Comparison of ENCODE assay signal across 8 cellular contexts in genomic region chr14:68977137-68977740, GRCh38. TPM values are rescaled to one million over a fixed set of nuclear protein-coding genes. Genes with fewer than 3 reads are reported as not detected.
DNase-seq lines count a peak whose midpoint lies in the region; ATAC-seq and TF ChIP-seq lines count a peak whose summit lies in the region.

No MANE protein-coding gene starts in this region.

- WGBS in urinary bladder = 17% methylated on average over 9 of the region's 9 CpGs

- H3K4me1 ChIP-seq in urinary bladder (ENCODE audit: insufficient read depth) = peaks cover 1% of the 10 kb centered on the region

- H3K27me3 ChIP-seq in brain microvascular endothelial cell (replicated peaks) = no peaks in the 10 kb centered on the region

- H3K36me3 ChIP-seq in brain microvascular endothelial cell (replicated peaks) (peaks cover 57% of the 10 kb centered on the region), urinary bladder (ENCODE audit: insufficient read depth) (no peaks in the 10 kb centered on the region)

- H3K27ac ChIP-seq in brain microvascular endothelial cell (peak overlapping the region; percentile 97), urinary bladder (ENCODE audit: low read depth) (peak overlapping the region; percentile 87)

- peaks cover 3% of the 10 kb centered on the region for H3K4me1 Mint-ChIP-seq in memory B cell

- H3K27me3 Mint-ChIP-seq in memory B cell = peaks cover 22% of the 10 kb centered on the region

- H3K4me3 ChIP-seq in brain microvascular endothelial cell (ENCODE audit: low read depth, low read length) = peak overlapping the region; percentile 96
- peak overlapping the region; percentile 85 for H3K4me3 ChIP-seq in urinary bladder (ENCODE audit: low read depth, low read length)

- no peaks in the 10 kb centered on the region for H3K36me3 Mint-ChIP-seq in memory B cell

- no peak overlapping the region for H3K27ac Mint-ChIP-seq in memory B cell

- no peak for TF ChIP-seq CTCF in brain microvascular endothelial cell (IDR thresholded peaks at IDR 0.05; ENCODE audit: low read depth, low read length, missing control alignments)

- ATAC-seq in memory B cell (ENCODE audit: low read depth) = no peak

- in situ Hi-C loops in brain microvascular endothelial cell (cut with HindIII; ENCODE audit: low pct_ligation_motif_present, low sequenced_read_pairs) = no loop called here

- peak overlapping the region; percentile 39 for H3K4me3 Mint-ChIP-seq in memory B cell

- no peaks in the 10 kb centered on the region for H3K9me3 Mint-ChIP-seq in memory B cell

- peak; percentile 56 for DNase-seq in stimulated activated CD4-positive, alpha-beta T cell treated with anti-CD3 and anti-CD28 coated beads, Interleukin-15, amount 100 ng/mL, for 24 hours
- no peak for DNase-seq in stimulated activated CD4-positive, alpha-beta T cell treated with anti-CD3 and anti-CD28 coated beads, Interleukin-12 subunit alpha, Interleukin-12 subunit beta, amount 100 ng/mL, for 4 hours
- DNase-seq in brain microvascular endothelial cell (no peak), memory B cell (ENCODE audit: low spot score in 2 of 2) (no peak), amygdala (lab: John Stamatoyannopoulos, UW) (no peak), cerebellum (ENCODE audit: low spot score) (no peak)
- no peak for DNase-seq in effector CD4-positive, alpha-beta T cell

RNA-seq across cellular contexts. Expression of gene ACTN1, which starts 1.9 kb away (rescaled TPM):
- total RNA-seq in urinary bladder = 150 TPM
- 723 TPM for polyA plus RNA-seq in urinary bladder
- 23.1 TPM for total RNA-seq in cerebellum
